ENCODE assay signal across 23 cellular contexts in the genomic region with DNA sequence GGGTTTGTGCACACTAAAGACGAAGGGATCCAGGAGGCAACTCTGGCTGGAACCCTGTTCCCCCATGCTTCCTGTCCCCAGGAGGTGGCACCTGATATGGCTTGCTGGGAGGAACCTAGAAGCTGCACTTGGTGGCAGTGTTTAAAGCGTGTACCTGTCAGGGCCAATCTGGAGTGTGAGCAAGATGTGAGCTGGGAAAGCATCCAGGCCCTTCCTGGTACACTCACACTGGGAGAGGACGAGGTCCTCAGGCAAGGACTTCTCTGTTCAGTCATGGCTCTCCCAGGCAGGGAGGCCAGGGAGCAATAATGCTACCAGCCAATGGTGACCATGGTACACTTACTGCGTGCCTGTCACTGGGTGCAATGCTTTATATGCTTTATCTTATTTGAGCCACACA.
DNase-seq lines count a peak whose midpoint lies in the region; ATAC-seq, FAIRE-seq and TF ChIP-seq lines count a peak whose summit lies in the region.
"Had no signal": no experiment of that assay in that cellular context is flagged by ENCODE, and none has a peak within 500 bp of the region (broad histone marks: within the 10 kb centered on the region; RNA-seq: fewer than 3 reads in every experiment).

No MANE protein-coding gene starts in this region.

- 81% methylated on average over 3 of the region's 4 CpGs; no CpG with 5 or more reads in 1 of the 2 experiments for WGBS in H1 (ENCODE audit: extremely low coverage in 1 of 2, insufficient coverage in 1 of 2, insufficient read length in 1 of 2, insufficient replicate concordance in 2 of 2, low coverage in 1 of 2, low lambda C conversion rate in 2 of 2, missing lambda C conversion rate in 1 of 2), 2 experiments
- 70 to 83% (median 74%) methylated on average over 4 of the region's 4 CpGs for WGBS in spleen, 5 donors

- H4K20me1 ChIP-seq in H1 (replicated peaks in 1 of 2; ENCODE audit: control insufficient read depth in 1 of 2, insufficient read depth in 2 of 2, low read length in 2 of 2): peaks cover 0 to 1% of the 10 kb centered on the region in 2 experiments

- no peak overlapping the region for H2BK15ac ChIP-seq in H1 (ENCODE audit: low read length)

- no peak overlapping the region for H3K27ac ChIP-seq in H1 (ENCODE audit: low read depth, low read length)
- no peak overlapping the region for H3K27ac ChIP-seq in spleen
- no peak overlapping the region for H3K27ac ChIP-seq in left lung
- H3K27ac ChIP-seq: BLaER1 treated with 17β-estradiol and CSF1 and Interleukin-3, amounts not matched to agents 10 nM and 100 nM; PC-9 had no signal

- H3K36me3 ChIP-seq in H1 (ENCODE audit: control insufficient read depth in 2 of 4, insufficient read depth in 4 of 4, low read length in 3 of 4) (no peaks in the 10 kb centered on the region), spleen (no peaks in the 10 kb centered on the region), left lung (no peaks in the 10 kb centered on the region)
- H3K36me3 ChIP-seq: BLaER1 treated with 17β-estradiol and CSF1 and Interleukin-3, amounts not matched to agents 10 nM and 100 nM had no signal

- no peak overlapping the region for H4K91ac ChIP-seq in H1 (replicated peaks; ENCODE audit: insufficient read length, low read length)

- ATAC-seq in Right ventricle myocardium superior (ENCODE audit: poor library complexity): peak; percentile 80
- peak; percentile 87 for ATAC-seq in left ventricle myocardium superior
- ATAC-seq in left lung: no peak
- ATAC-seq in HG03571 (IDR thresholded peaks at IDR 0.05; ENCODE audit: unreplicated experiment): no peak
- no peak for ATAC-seq in sciatic nerve
- ATAC-seq: HepG2 had no signal

- H3K9me3 ChIP-seq in H1 (ENCODE audit: insufficient read depth in 2 of 2, low read depth in 1 of 2, low read length in 1 of 2): peaks cover 0 to 3% of the 10 kb centered on the region in 2 experiments; a peak in 1 of 4 replicates
- no peaks in the 10 kb centered on the region for H3K9me3 ChIP-seq in spleen
- H3K9me3 ChIP-seq in left lung: no peaks in the 10 kb centered on the region
- H3K9me3 ChIP-seq: BLaER1 treated with 17β-estradiol and CSF1 and Interleukin-3, amounts not matched to agents 10 nM and 100 nM had no signal

- no peak overlapping the region for H3K23ac ChIP-seq in H1 (ENCODE audit: insufficient read length)

- H3K4me3 ChIP-seq in H1 (ENCODE audit: extremely low read depth in 1 of 4, insufficient read depth in 2 of 4, low read depth in 3 of 4, low read length in 4 of 4) (no peak overlapping the region), spleen (no peak overlapping the region), left lung (no peak overlapping the region)
- H3K4me3 ChIP-seq: BLaER1 treated with 17β-estradiol and CSF1 and Interleukin-3, amounts not matched to agents 10 nM and 100 nM; PC-9 had no signal

- no peak overlapping the region for H3K4me2 ChIP-seq in H1 (ENCODE audit: insufficient read depth in 1 of 2, low read depth in 2 of 2, low read length in 2 of 2)
- H3K4me2 ChIP-seq: BLaER1 treated with 17β-estradiol and CSF1 and Interleukin-3, amounts not matched to agents 10 nM and 100 nM; PC-9 had no signal

- H3K9ac ChIP-seq in H1 (replicated peaks in 1 of 4; ENCODE audit: extremely low read depth in 1 of 4, low read depth in 3 of 4, low read length in 3 of 4): no peak overlapping the region
- H3K9ac ChIP-seq: BLaER1 treated with 17β-estradiol and CSF1 and Interleukin-3, amounts not matched to agents 10 nM and 100 nM had no signal

- no peak for FAIRE-seq in H1 (lab: Jason Lieb, UNC)
- FAIRE-seq: D721Med, GM18507, HepG2 had no signal

- no peak overlapping the region for H2BK120ac ChIP-seq in H1 (replicated peaks; ENCODE audit: low read depth, low read length)

- no peak overlapping the region for H2BK12ac ChIP-seq in H1 (ENCODE audit: low read depth, low read length)

- H2AK5ac ChIP-seq in H1 (ENCODE audit: low read depth, low read length): 0 out of 2 replicates have a peak overlapping the region, but pooled peaks have one; percentile 24

- no peaks in the 10 kb centered on the region for H3K23me2 ChIP-seq in H1 (ENCODE audit: low read depth, low read length)

- TF ChIP-seq CTCF in H1 (IDR thresholded peaks at IDR 0.05; ENCODE audit: control extremely low read depth in 1 of 3, insufficient read depth in 1 of 3, low read depth in 1 of 3, low read length in 3 of 3) (no peak), spleen (IDR thresholded peaks at IDR 0.05 in 8 of 11, conservative IDR thresholded peaks at IDR 0.05 in 3 of 11) (no peak), left lung (IDR thresholded peaks at IDR 0.05) (no peak)

- H3K79me2 ChIP-seq in H1 (ENCODE audit: control insufficient read depth in 1 of 2, insufficient read depth in 2 of 2, low read length in 2 of 2): no peaks in the 10 kb centered on the region

- H3K4ac ChIP-seq in H1 (replicated peaks; ENCODE audit: insufficient read length, low read depth, low read length): no peak overlapping the region

- H3K4me1 ChIP-seq in H1 (replicated peaks in 1 of 4; ENCODE audit: control insufficient read depth in 3 of 4, insufficient read depth in 4 of 4, low read length in 3 of 4) (peaks cover 0 to 4% (median 1%) of the 10 kb centered on the region in 4 experiments; a peak in 3 of 7 replicates), spleen (no peaks in the 10 kb centered on the region), left lung (no peaks in the 10 kb centered on the region)

- no peak overlapping the region for H3K56ac ChIP-seq in H1 (replicated peaks; ENCODE audit: insufficient read length, low read depth, low read length)

- H3K79me1 ChIP-seq in H1 (ENCODE audit: low read depth, low read length): no peaks in the 10 kb centered on the region

- H3K27me3 ChIP-seq in H1 (replicated peaks in 1 of 4; ENCODE audit: control insufficient read depth in 3 of 4, extremely low read depth in 1 of 4, insufficient read depth in 3 of 4, low read length in 3 of 4) (no peaks in the 10 kb centered on the region; a peak in 2 of 7 replicates), spleen (replicated peaks in 1 of 7) (peaks cover 0 to 54% (median 0%) of the 10 kb centered on the region in 7 donors), left lung (peaks cover 0 to 64% of the 10 kb centered on the region in 2 donors)
- H3K27me3 ChIP-seq: BLaER1 treated with 17β-estradiol and CSF1 and Interleukin-3, amounts not matched to agents 10 nM and 100 nM had no signal

- H3K14ac ChIP-seq in H1 (ENCODE audit: insufficient read length): no peak overlapping the region

- CTCF ChIA-PET in H1 (lab: Charles Lee; ENCODE audit: partially characterized antibody): interaction anchor here (0.9 to 1.1 kb wide), 2 partner anchors 19 to 80 kb away, joined by 3 read pairs; no protein-coding TSS in a partner anchor

- no peak for TF ChIP-seq EP300 in H1 (IDR thresholded peaks at IDR 0.05; ENCODE audit: borderline replicate concordance in 1 of 2, low read depth in 2 of 2, low read length in 2 of 2)

- POLR2A ChIA-PET in H1 (lab: Charles Lee; ENCODE audit: partially characterized antibody): no interaction called here

- no peak overlapping the region for H2AFZ ChIP-seq in H1 (ENCODE audit: low read length)
- H2AFZ ChIP-seq: PC-9 had no signal

- no peak for DNase-seq in Right ventricle myocardium superior
- DNase-seq in cardiac septum (ENCODE audit: low spot score): no peak
- no peak for DNase-seq in H1 (ENCODE audit: low read depth in 1 of 2, low spot score in 2 of 2)
- peak; percentile 44 for DNase-seq in left ventricle myocardium superior
- peak; percentile 34 for DNase-seq in spleen
- DNase-seq in left lung: no peak
- DNase-seq in sciatic nerve (ENCODE audit: low spot score): no peak
- DNase-seq: CD4-positive, alpha-beta T cell; H7; Karpas-422; NCI-H1092; NCI-H1436 treated with DMSO at 0.1 percent for 48 hours; NCI-H187 treated with DMSO at 0.1 percent for 48 hours; NCI-H2107; NCI-H524; NCI-H774; PC-9; SHP77 had no signal

- intact Hi-C loops in Right ventricle myocardium superior (cut with DNase I) (no loop called here), cardiac septum (cut with DNase I) (no loop called here), left ventricle myocardium superior (cut with micrococcal nuclease) (no loop called here), spleen (cut with DNase I; ENCODE audit: low total_unique reads) (no loop called here), left lung (cut with DNase I) (no loop called here), sciatic nerve (cut with DNase I) (no loop called here)

- TF ChIP-seq RAD21 in H1 (IDR thresholded peaks at IDR 0.05 in 1 of 2, conservative IDR thresholded peaks at IDR 0.05 in 1 of 2; ENCODE audit: low read depth in 2 of 2, low read length in 2 of 2): no peak

- H4K5ac ChIP-seq in H1 (ENCODE audit: insufficient read length, low read depth, low read length): no peak overlapping the region

- no peak overlapping the region for H2BK20ac ChIP-seq in H1 (ENCODE audit: low read length)

- H2BK5ac ChIP-seq in H1 (ENCODE audit: low read depth, low read length): no peak overlapping the region

- H4K8ac ChIP-seq in H1 (ENCODE audit: extremely low read depth, insufficient read depth, low read length): no peak overlapping the region

- no peak overlapping the region for H3K18ac ChIP-seq in H1 (ENCODE audit: extremely low read depth, low read length)

- TF ChIP-seq POLR2A in H1 (IDR thresholded peaks at IDR 0.05; ENCODE audit: control extremely low read depth in 1 of 2, low read depth in 2 of 2, low read length in 2 of 2) (no peak), spleen (IDR thresholded peaks at IDR 0.05) (no peak)

TF ChIP-seq in H1, 55 proteins besides CTCF, POLR2A, EP300 and RAD21 (continues in another document):
- TF ChIP-seq JUND (IDR thresholded peaks at IDR 0.05; ENCODE audit: low read length) (no peak), GABPA (IDR thresholded peaks at IDR 0.05; ENCODE audit: borderline replicate concordance, insufficient read depth, low read length) (no peak), ZNF274 (IDR thresholded peaks at IDR 0.05; ENCODE audit: borderline replicate concordance, extremely low read depth, low read length) (no peak), SP1 (IDR thresholded peaks at IDR 0.05; ENCODE audit: low read depth, low read length) (no peak), SAP30 (IDR thresholded peaks at IDR 0.05; ENCODE audit: insufficient read depth, insufficient replicate concordance, low read length) (no peak), RXRA (IDR thresholded peaks at IDR 0.05; ENCODE audit: insufficient read depth, low read depth, low read length) (no peak), EZH2 (IDR thresholded peaks at IDR 0.05; ENCODE audit: low read depth, low read length, severe bottlenecking) (no peak), CTBP2 (IDR thresholded peaks at IDR 0.05; ENCODE audit: borderline replicate concordance, insufficient read depth, insufficient read length, low read length) (no peak), NANOG (IDR thresholded peaks at IDR 0.05; ENCODE audit: insufficient read depth, low read depth, low read length, poor library complexity, severe bottlenecking) (no peak)

Comparison
In these comparisons a context has a peak if more than half of its experiments do, and no peak if none do; other contexts are left out.
1. DNase-seq: peak in left ventricle myocardium superior (single experiment) and spleen (single experiment); none in Right ventricle myocardium superior (single experiment), cardiac septum (single experiment), H1 (0 of 2), left lung (0 of 2) and sciatic nerve (single experiment).
2. ATAC-seq: peak in Right ventricle myocardium superior (single experiment) and left ventricle myocardium superior (single experiment); none in left lung (single experiment), HG03571 (single experiment) and sciatic nerve (single experiment).